ENCODE assay signal across 1 cellular context in genomic region chr12:117402363-117402762, GRCh38.
TF ChIP-seq lines count a peak whose summit lies in the region.

No MANE protein-coding gene starts in this region.

TF ChIP-seq in WTC11, 78 proteins besides CTCF, POLR2A, EP300 and RAD21 (continued from another document):
- TF ChIP-seq MLX (CRISPR knock-in tag; IDR thresholded peaks at IDR 0.05), result no peak
- TF ChIP-seq E2F5 (CRISPR knock-in tag; IDR thresholded peaks at IDR 0.05), result no peak
- no peak for TF ChIP-seq SP1 (CRISPR knock-in tag; conservative IDR thresholded peaks at IDR 0.05)
- TF ChIP-seq SMAD3 (CRISPR knock-in tag; IDR thresholded peaks at IDR 0.05; ENCODE audit: borderline replicate concordance), result no peak
- TF ChIP-seq ZNF219 (CRISPR knock-in tag; IDR thresholded peaks at IDR 0.05; ENCODE audit: borderline replicate concordance), result no peak
- TF ChIP-seq ZNF121 (CRISPR knock-in tag; IDR thresholded peaks at IDR 0.05), result no peak
- no peak for TF ChIP-seq ATF6 (CRISPR knock-in tag; IDR thresholded peaks at IDR 0.05)
- TF ChIP-seq KAT7 (CRISPR knock-in tag; IDR thresholded peaks at IDR 0.05; ENCODE audit: borderline replicate concordance), result no peak
- TF ChIP-seq SOX15 (CRISPR knock-in tag; IDR thresholded peaks at IDR 0.05), result no peak
- TF ChIP-seq CREB1 (CRISPR knock-in tag; IDR thresholded peaks at IDR 0.05), result no peak
- no peak for TF ChIP-seq NFE2L1 (CRISPR knock-in tag; IDR thresholded peaks at IDR 0.05)
- TF ChIP-seq ZNF232 (CRISPR knock-in tag; IDR thresholded peaks at IDR 0.05), result no peak
- no peak for TF ChIP-seq ZNF138 (CRISPR knock-in tag; conservative IDR thresholded peaks at IDR 0.05)
- no peak for TF ChIP-seq ZNF396 (CRISPR knock-in tag; IDR thresholded peaks at IDR 0.05; ENCODE audit: borderline replicate concordance)
- no peak for TF ChIP-seq AFF4 (CRISPR knock-in tag; IDR thresholded peaks at IDR 0.05; ENCODE audit: borderline replicate concordance)
- TF ChIP-seq ATF3 (CRISPR knock-in tag; conservative IDR thresholded peaks at IDR 0.05), result no peak
TF ChIP-seq in WTC11: peak in this region for 0.
